In genomic region chr2:145744541-145745386, GRCh38 we compare ENCODE assay signal across 9 cellular contexts.
DNase-seq lines count a peak whose midpoint lies in the region; ATAC-seq, FAIRE-seq and TF ChIP-seq lines count a peak whose summit lies in the region.
"Had no signal": no experiment of that assay in that cellular context is flagged by ENCODE, and none has a peak within 500 bp of the region (broad histone marks: within the 10 kb centered on the region; RNA-seq: fewer than 3 reads in every experiment).

No MANE protein-coding gene starts in this region.

- H3K4me1 ChIP-seq in heart left ventricle = peaks cover 0 to 41% (median 0%) of the 10 kb centered on the region in 12 donors

- TF ChIP-seq POLR2A in heart left ventricle (IDR thresholded peaks at IDR 0.05) = no peak

- TF ChIP-seq CTCF in heart left ventricle (IDR thresholded peaks at IDR 0.05) = no peak

- peak; percentile 81 for DNase-seq in RCC 7860 (ENCODE audit: low spot score)
- DNase-seq in memory B cell (ENCODE audit: low spot score in 2 of 2) = no peak
- DNase-seq in heart left ventricle = no peak
- no peak for DNase-seq in left ventricle myocardium superior
- no peak for DNase-seq in islet precursor cell
- no peak for DNase-seq in NCI-H446 (lab: John Stamatoyannopoulos, UW)
- DNase-seq: left cardiac atrium had no signal

- H3K36me3 Mint-ChIP-seq in memory B cell = no peaks in the 10 kb centered on the region

- H3K4me3 ChIP-seq in heart left ventricle = no peak overlapping the region

- peaks cover 34% of the 10 kb centered on the region for H3K4me1 Mint-ChIP-seq in memory B cell

- no peaks in the 10 kb centered on the region for H3K9me3 Mint-ChIP-seq in memory B cell

- H3K27me3 Mint-ChIP-seq in memory B cell = no peaks in the 10 kb centered on the region

- intact Hi-C loops in heart left ventricle (cut with DNase I) (no loop called here), left ventricle myocardium superior (cut with micrococcal nuclease) (no loop called here)

- 71 to 80% (median 75%) methylated on average over 4 of the region's 4 CpGs for WGBS in heart left ventricle, 4 donors

- H3K36me3 ChIP-seq in heart left ventricle = no peaks in the 10 kb centered on the region

- no peaks in the 10 kb centered on the region for H3K9me3 ChIP-seq in heart left ventricle

- peak; percentile 92 for FAIRE-seq in RCC 7860 (lab: Jason Lieb, UNC)

- H3K27ac ChIP-seq in heart left ventricle = peak overlapping the region in 1 of 12 donors; percentile 0

- ATAC-seq in GM18870 (IDR thresholded peaks at IDR 0.05; ENCODE audit: unreplicated experiment) (peak; percentile 88), HG02759 (IDR thresholded peaks at IDR 0.05; ENCODE audit: unreplicated experiment) (peak; percentile 90), memory B cell (ENCODE audit: low read depth) (no peak), heart left ventricle (no peak), left ventricle myocardium superior (no peak)

- H3K4me3 Mint-ChIP-seq in memory B cell = no peak overlapping the region

- no peaks in the 10 kb centered on the region for H3K27me3 ChIP-seq in heart left ventricle

- H3K27ac Mint-ChIP-seq in memory B cell = peak overlapping the region; percentile 2

Comparison
In these comparisons a context has a peak if more than half of its experiments do, and no peak if none do; other contexts are left out.
1. ATAC-seq: peak in GM18870 (single experiment) and HG02759 (single experiment); none in memory B cell (single experiment), heart left ventricle (0 of 4) and left ventricle myocardium superior (single experiment).